ENCODE assay signal across 12 cellular contexts in genomic region chrX:106397788-106398538, GRCh38.
DNase-seq lines count a peak whose midpoint lies in the region; ATAC-seq and TF ChIP-seq lines count a peak whose summit lies in the region.
"Had no signal": no experiment of that assay in that cellular context is flagged by ENCODE, and none has a peak within 500 bp of the region (broad histone marks: within the 10 kb centered on the region; RNA-seq: fewer than 3 reads in every experiment).

No MANE protein-coding gene starts in this region.

- H3K9ac ChIP-seq in PC-3 (ENCODE audit: low read length) (no peak overlapping the region), colonic mucosa (ENCODE audit: low read depth in 2 of 2, low read length in 2 of 2) (no peak overlapping the region)

- H3K4me1 ChIP-seq in PC-3 (ENCODE audit: insufficient read depth, low read length) (no peaks in the 10 kb centered on the region), hepatocyte (ENCODE audit: insufficient read depth) (no peaks in the 10 kb centered on the region), psoas muscle (no peaks in the 10 kb centered on the region), colonic mucosa (no peaks in the 10 kb centered on the region), gastroesophageal sphincter (no peaks in the 10 kb centered on the region)
- H3K4me1 ChIP-seq: SJCRH30 had no signal

- H3K4me2 ChIP-seq in PC-3 (ENCODE audit: low read length): no peak overlapping the region
- H3K4me2 ChIP-seq in hepatocyte: no peak overlapping the region

- H3K36me3 ChIP-seq in PC-3 (ENCODE audit: low read depth, low read length): no peaks in the 10 kb centered on the region
- H3K36me3 ChIP-seq in hepatocyte (replicated peaks; ENCODE audit: insufficient read depth, low read depth): no peaks in the 10 kb centered on the region
- H3K36me3 ChIP-seq in psoas muscle (ENCODE audit: insufficient read depth in 1 of 2, low read depth in 1 of 2): no peaks in the 10 kb centered on the region
- no peaks in the 10 kb centered on the region for H3K36me3 ChIP-seq in colonic mucosa
- no peaks in the 10 kb centered on the region for H3K36me3 ChIP-seq in gastroesophageal sphincter
- H3K36me3 ChIP-seq: MG63, SJCRH30 had no signal

- intact Hi-C loops in PC-3 (cut with micrococcal nuclease) (loop anchor here (1.0 to 10.0 kb wide), 6 partner anchors 83 to 423 kb away; no protein-coding TSS in a partner anchor), psoas muscle (cut with DNase I) (loop anchor here (2.0 to 10.0 kb wide), 3 partner anchors 223 to 423 kb away; partner anchors contain the start of gene PWWP3B (in 1 of the 2)), colonic mucosa (cut with DNase I) (loop anchor here (5.0 to 10.0 kb wide), 2 partner anchors 421 to 523 kb away; no protein-coding TSS in a partner anchor)

- TF ChIP-seq POLR2A in gastroesophageal sphincter (IDR thresholded peaks at IDR 0.05): no peak

- H3K9me2 ChIP-seq in PC-3 (replicated peaks; ENCODE audit: low read length) (no peaks in the 10 kb centered on the region), hepatocyte (replicated peaks; ENCODE audit: insufficient read depth) (no peaks in the 10 kb centered on the region)

- peak; percentile 25 for DNase-seq in NCI-H748 (lab: John Stamatoyannopoulos, UW; ENCODE audit: unreplicated experiment)
- DNase-seq in NCI-H748 treated with DMSO at 0.1 percent for 48 hours (lab: John Stamatoyannopoulos, UW): no peak
- peak; percentile 67 for DNase-seq in PC-3
- DNase-seq in hepatocyte (ENCODE audit: low spot score): no peak
- DNase-seq in psoas muscle: no peak
- DNase-seq in colonic mucosa: no peak
- DNase-seq: activated CD8-positive, alpha-beta memory T cell treated with anti-CD3 and anti-CD28 coated beads for 24 hours; MG63; naive thymus-derived CD4-positive, alpha-beta T cell had no signal

- no peaks in the 10 kb centered on the region for H3F3A ChIP-seq in PC-3 (ENCODE audit: low read length, unreplicated experiment)

- CTCF ChIA-PET in PC-3 (lab: Charles Lee): interaction anchor here (0.6 kb wide), 1 partner anchor 21 kb away, joined by 3 read pairs; no protein-coding TSS in a partner anchor

- H3K79me2 ChIP-seq in PC-3 (ENCODE audit: low read length) (no peaks in the 10 kb centered on the region), hepatocyte (no peaks in the 10 kb centered on the region)

- H3K27ac ChIP-seq in PC-3 (ENCODE audit: low read length) (no peak overlapping the region), hepatocyte (no peak overlapping the region), psoas muscle (no peak overlapping the region), colonic mucosa (no peak overlapping the region), gastroesophageal sphincter (no peak overlapping the region)
- H3K27ac ChIP-seq: SJCRH30 had no signal

- POLR2A ChIA-PET in PC-3 (lab: Charles Lee; ENCODE audit: unreplicated experiment): no interaction called here

- H3K9me3 ChIP-seq in PC-3 (ENCODE audit: low read length) (no peaks in the 10 kb centered on the region), hepatocyte (ENCODE audit: low read depth) (no peaks in the 10 kb centered on the region), psoas muscle (no peaks in the 10 kb centered on the region), colonic mucosa (no peaks in the 10 kb centered on the region), gastroesophageal sphincter (no peaks in the 10 kb centered on the region)
- H3K9me3 ChIP-seq: MG63, SJCRH30 had no signal

- ATAC-seq in PC-3 (peak; percentile 79), psoas muscle (peak in 2 of 4 donors; percentile 36 to 63), GM21360 (IDR thresholded peaks at IDR 0.05; ENCODE audit: unreplicated experiment) (no peak), gastroesophageal sphincter (no peak)
- ATAC-seq: naive thymus-derived CD4-positive, alpha-beta T cell had no signal

- no peak for TF ChIP-seq EP300 in gastroesophageal sphincter (IDR thresholded peaks at IDR 0.05)

- no peak overlapping the region for H2AFZ ChIP-seq in PC-3 (ENCODE audit: low read length)
- H2AFZ ChIP-seq in hepatocyte: no peak overlapping the region

- H3K4me3 ChIP-seq in PC-3 (ENCODE audit: low read length): no peak overlapping the region
- H3K4me3 ChIP-seq in hepatocyte: no peak overlapping the region
- H3K4me3 ChIP-seq in psoas muscle: no peak overlapping the region
- H3K4me3 ChIP-seq in colonic mucosa: no peak overlapping the region
- H3K4me3 ChIP-seq in gastroesophageal sphincter: no peak overlapping the region
- H3K4me3 ChIP-seq: MG63, SJCRH30 had no signal

- no TSS peak for BruUV-seq in PC-3 (replicated peaks; lab: Mats Ljungman, UMichigan)

- peak; percentile 63 for TF ChIP-seq CTCF in PC-3 (conservative IDR thresholded peaks at IDR 0.05; ENCODE audit: low read depth, low read length)
- peak; percentile 24 for TF ChIP-seq CTCF in hepatocyte (IDR thresholded peaks at IDR 0.05; ENCODE audit: poor library complexity)
- peak; percentile 25 for TF ChIP-seq CTCF in psoas muscle (IDR thresholded peaks at IDR 0.05)
- TF ChIP-seq CTCF in colonic mucosa (IDR thresholded peaks at IDR 0.05): no peak
- no peak for TF ChIP-seq CTCF in gastroesophageal sphincter (IDR thresholded peaks at IDR 0.05)

- H3K27me3 ChIP-seq in PC-3 (ENCODE audit: low read length): no peaks in the 10 kb centered on the region
- H3K27me3 ChIP-seq in hepatocyte: no peaks in the 10 kb centered on the region
- peaks cover 0 to 10% (median 0%) of the 10 kb centered on the region in 3 donors for H3K27me3 ChIP-seq in psoas muscle (ENCODE audit: insufficient read depth in 3 of 3, low read length in 2 of 3)
- H3K27me3 ChIP-seq in colonic mucosa: no peaks in the 10 kb centered on the region
- no peaks in the 10 kb centered on the region for H3K27me3 ChIP-seq in gastroesophageal sphincter
- H3K27me3 ChIP-seq: MG63, SJCRH30 had no signal

- H4K20me1 ChIP-seq in PC-3 (ENCODE audit: low read length) (no peaks in the 10 kb centered on the region), hepatocyte (ENCODE audit: insufficient read depth, poor library complexity, severe bottlenecking) (no peaks in the 10 kb centered on the region)

Comparison
In these comparisons a context has a peak if more than half of its experiments do, and no peak if none do; other contexts are left out.
1. DNase-seq: peak in NCI-H748 (single experiment) and PC-3 (single experiment); none in NCI-H748 treated with DMSO at 0.1 percent for 48 hours (single experiment), hepatocyte (single experiment), psoas muscle (0 of 2) and colonic mucosa (single experiment).
2. CTCF ChIP-seq: peak in PC-3 (single experiment), hepatocyte (single experiment) and psoas muscle (single experiment); none in colonic mucosa (single experiment) and gastroesophageal sphincter (0 of 4).